Comparison of ENCODE assay signal across 21 cellular contexts in genomic region chr1:184576822-184577790, GRCh38.
A peak's percentile ranks its signal among the peaks of the same experiment; 100 is the strongest.
DNase-seq lines count a peak whose midpoint lies in the region; ATAC-seq, FAIRE-seq and TF ChIP-seq lines count a peak whose summit lies in the region.
"Had no signal": no experiment of that assay in that cellular context is flagged by ENCODE, and none has a peak within 500 bp of the region (broad histone marks: within the 10 kb centered on the region; RNA-seq: fewer than 3 reads in every experiment).

No MANE protein-coding gene starts in this region.

- peaks cover 0 to 7% of the 10 kb centered on the region in 2 donors for H3K4me1 ChIP-seq in right atrium auricular region
- H3K4me1 ChIP-seq: BLaER1 treated with 17β-estradiol and CSF1 and Interleukin-3, amounts not matched to agents 10 nM and 100 nM had no signal

- no peaks in the 10 kb centered on the region for H3K27me3 ChIP-seq in right atrium auricular region
- H3K27me3 ChIP-seq: BLaER1 treated with 17β-estradiol and CSF1 and Interleukin-3, amounts not matched to agents 10 nM and 100 nM; tibial nerve had no signal

- H3K36me3 ChIP-seq in right atrium auricular region, result no peaks in the 10 kb centered on the region
- H3K36me3 ChIP-seq: tibial nerve had no signal

- FAIRE-seq in frontal cortex (lab: Jason Lieb, UNC), result no peak
- FAIRE-seq: A204.1, colon, endometrium had no signal

- peak overlapping the region in 1 of 2 donors; percentile 41 for H3K27ac ChIP-seq in right atrium auricular region
- H3K27ac ChIP-seq: BLaER1 treated with 17β-estradiol and CSF1 and Interleukin-3, amounts not matched to agents 10 nM and 100 nM had no signal

- DNase-seq in Right ventricle myocardium superior (no peak), right atrium auricular region (ENCODE audit: low spot score) (no peak), left kidney (ENCODE audit: low read depth, low spot score) (peak; percentile 63), sciatic nerve (ENCODE audit: low spot score) (no peak), frontal cortex (ENCODE audit: low spot score in 2 of 2) (no peak)
- no peak for DNase-seq in activated T-cell treated with anti-CD3 and anti-CD28 coated beads, Interleukin-2, amount 50 U/mL, for 48 hours
- DNase-seq: activated CD4-positive, alpha-beta memory T cell treated with anti-CD3 and anti-CD28 coated beads, Interleukin-2, amount 10 ng/mL, durations not matched to agents 7 days and 5 days; activated naive CD4-positive, alpha-beta T cell treated with Interleukin-2 at 50 U/mL for 16 hours; Calu3; naive B cell; NCI-H1048; NCI-H2029 treated with DMSO at 0.1 percent for 48 hours; NCI-H446 had no signal

- no peak overlapping the region for H3K4me3 ChIP-seq in right atrium auricular region
- H3K4me3 ChIP-seq: BLaER1 treated with 17β-estradiol and CSF1 and Interleukin-3, amounts not matched to agents 10 nM and 100 nM; tibial nerve had no signal

- intact Hi-C loops in Right ventricle myocardium superior (cut with DNase I) (no loop called here), sciatic nerve (cut with DNase I) (no loop called here)

- no peak for TF ChIP-seq CTCF in right atrium auricular region (IDR thresholded peaks at IDR 0.05)

- H3K9me3 ChIP-seq in right atrium auricular region, result no peaks in the 10 kb centered on the region

- peak; percentile 66 for ATAC-seq in Right ventricle myocardium superior (ENCODE audit: poor library complexity)
- peak; percentile 74 for ATAC-seq in sciatic nerve
- no peak for ATAC-seq in GM21786 (IDR thresholded peaks at IDR 0.05; ENCODE audit: unreplicated experiment)
- ATAC-seq in GM21515 (IDR thresholded peaks at IDR 0.05; ENCODE audit: unreplicated experiment), result no peak
- ATAC-seq: Panc1 had no signal

Comparison
In these comparisons a context has a peak if more than half of its experiments do, and no peak if none do; other contexts are left out.
1. ATAC-seq: peak in Right ventricle myocardium superior (single experiment) and sciatic nerve (single experiment); none in GM21786 (single experiment) and GM21515 (single experiment).